In genomic region chr7:142811154-142811737, GRCh38 we compare ENCODE assay signal across 8 cellular contexts. TPM values are rescaled to one million over a fixed set of nuclear protein-coding genes. Genes with fewer than 3 reads are reported as not detected.
DNase-seq lines count a peak whose midpoint lies in the region; ATAC-seq and TF ChIP-seq lines count a peak whose summit lies in the region.

No MANE protein-coding gene starts in this region.

- TF ChIP-seq CTCF in GM12872 (IDR thresholded peaks at IDR 0.05; ENCODE audit: insufficient read depth, low read depth, low read length): peak; percentile 67; the same call in 2 of the 3 replicates

- H3K9ac ChIP-seq in BLaER1: no peak overlapping the region

- H3K27ac Mint-ChIP-seq in activated naive CD8-positive, alpha-beta T cell treated with anti-CD3 and anti-CD28 coated beads, Interleukin-2, amount 50 U/mL, for 24 hours: peak overlapping the region; percentile 98

- H3K4me1 Mint-ChIP-seq in activated naive CD8-positive, alpha-beta T cell treated with anti-CD3 and anti-CD28 coated beads, Interleukin-2, amount 50 U/mL, for 24 hours: peaks cover 79% of the 10 kb centered on the region

- H4K20me1 ChIP-seq in BLaER1: peaks cover 7% of the 10 kb centered on the region; the same call in 1 of the 2 replicates

- H3K27me3 Mint-ChIP-seq in activated naive CD8-positive, alpha-beta T cell treated with anti-CD3 and anti-CD28 coated beads, Interleukin-2, amount 50 U/mL, for 24 hours: peaks cover 4% of the 10 kb centered on the region

- peak; percentile 49 for DNase-seq in NCI-H460 (ENCODE audit: extremely low read depth, low read depth)
- DNase-seq in activated naive CD8-positive, alpha-beta T cell treated with anti-CD3 and anti-CD28 coated beads, Interleukin-2, amount 50 U/mL, for 24 hours: no peak
- DNase-seq in iPS DF 19.7 (ENCODE audit: low read depth, low spot score): peak; percentile 48
- DNase-seq in stromal cell of bone marrow (ENCODE audit: low read depth): peak; percentile 25

- no peaks in the 10 kb centered on the region for H3K27me3 ChIP-seq in BLaER1

- peak overlapping the region; percentile 78 for H3K4me3 Mint-ChIP-seq in activated naive CD8-positive, alpha-beta T cell treated with anti-CD3 and anti-CD28 coated beads, Interleukin-2, amount 50 U/mL, for 24 hours

- no peak overlapping the region for H3K4me3 ChIP-seq in BLaER1

- ATAC-seq in activated naive CD8-positive, alpha-beta T cell treated with anti-CD3 and anti-CD28 coated beads, Interleukin-2, amount 50 U/mL, for 24 hours: no peak
- no peak for ATAC-seq in GM21619 (IDR thresholded peaks at IDR 0.05; ENCODE audit: unreplicated experiment)
- no peak for ATAC-seq in HG03457 (IDR thresholded peaks at IDR 0.05; ENCODE audit: unreplicated experiment)

- H3K9me3 Mint-ChIP-seq in activated naive CD8-positive, alpha-beta T cell treated with anti-CD3 and anti-CD28 coated beads, Interleukin-2, amount 50 U/mL, for 24 hours: no peaks in the 10 kb centered on the region

- no peak overlapping the region for H3K27ac ChIP-seq in BLaER1

- H3K4me2 ChIP-seq in BLaER1: peak overlapping the region; percentile 84

- H3K4me1 ChIP-seq in BLaER1: peaks cover 80% of the 10 kb centered on the region

- H3K36me3 Mint-ChIP-seq in activated naive CD8-positive, alpha-beta T cell treated with anti-CD3 and anti-CD28 coated beads, Interleukin-2, amount 50 U/mL, for 24 hours (ENCODE audit: low read depth): peaks cover 2% of the 10 kb centered on the region

- H3K9me3 ChIP-seq in BLaER1: no peaks in the 10 kb centered on the region

- H3K36me3 ChIP-seq in BLaER1: no peaks in the 10 kb centered on the region

RNA-seq across cellular contexts. Expression of gene PRSS2, which starts 40.5 kb away (rescaled TPM):
- total RNA-seq in NCI-H460 (2014; rRNA removed; shearing (Covaris generic)): not detected in 2 replicates
- polyA plus RNA-seq in NCI-H460 (2014; cell fraction: nucleus; rRNA removed): not detected in 2 replicates

RNA-seq across cellular contexts. Expression of gene EPHB6, which starts 43.6 kb away (rescaled TPM):
- total RNA-seq in NCI-H460 (2014; rRNA removed; shearing (Covaris generic)): not detected in 2 replicates
- 0.21 and 1.6 TPM in 2 replicates for polyA plus RNA-seq in NCI-H460 (2014; cell fraction: nucleus; rRNA removed)
